In the genomic region with DNA sequence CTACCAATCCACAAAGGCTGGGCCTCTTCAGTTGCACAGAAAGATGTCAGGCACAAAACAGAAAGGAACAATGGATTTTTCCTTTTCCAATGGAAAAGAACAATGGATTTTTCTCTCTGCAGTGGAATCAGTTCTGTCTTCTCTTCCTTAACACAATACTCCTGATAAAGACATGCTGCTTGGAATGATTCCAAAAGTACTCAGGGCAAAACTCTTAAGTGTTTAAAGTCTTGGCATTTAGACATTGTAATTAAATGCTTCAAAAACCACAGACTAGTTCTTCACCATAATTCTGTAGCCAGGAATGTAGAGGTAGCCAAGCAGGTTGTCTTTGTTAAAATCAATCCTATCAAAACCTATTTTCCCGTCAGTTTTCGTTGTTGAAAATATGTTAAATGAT, we compare ENCODE assay signal across 10 cellular contexts. TPM values are rescaled to one million over a fixed set of nuclear protein-coding genes. Genes with fewer than 3 reads are reported as not detected.
DNase-seq lines count a peak whose midpoint lies in the region; ATAC-seq and TF ChIP-seq lines count a peak whose summit lies in the region.
"Had no signal": no experiment of that assay in that cellular context is flagged by ENCODE, and none has a peak within 500 bp of the region (broad histone marks: within the 10 kb centered on the region; RNA-seq: fewer than 3 reads in every experiment).

No MANE protein-coding gene starts in this region.

- H3K27me3 ChIP-seq in IMR-90 (ENCODE audit: control insufficient read depth, insufficient read depth, low read length) = no peaks in the 10 kb centered on the region

- 0 out of 2 replicates have a peak overlapping the region, but pooled peaks have one; percentile 22 for H2BK120ac ChIP-seq in IMR-90 (ENCODE audit: low read depth, low read length)

- no peak overlapping the region for H3K27ac Mint-ChIP-seq in activated T-helper 1 cell treated with anti-CD3 and anti-CD28 coated beads, Interleukin-12 subunit alpha, Interleukin-12 subunit beta, Interleukin-2, Interleukin-4 antibody, amounts not matched to agents 30 ng/mL and 10 ng/mL and 1 ng/mL, durations not matched to agents 14 hours and 24 hours and 36 hours

- H4K5ac ChIP-seq in IMR-90 (ENCODE audit: low read depth, low read length) = no peak overlapping the region

- peak overlapping the region; percentile 22; the same call in 1 of the 2 replicates for H3K4me2 ChIP-seq in IMR-90 (ENCODE audit: low read depth, low read length)

- in situ Hi-C loops in IMR-90 (cut with MboI; ENCODE audit: low sequenced_read_pairs) (no loop called here), astrocyte of the spinal cord (cut with HindIII; ENCODE audit: low sequenced_read_pairs) (no loop called here)

- no peaks in the 10 kb centered on the region for H3K9me3 Mint-ChIP-seq in activated T-helper 1 cell treated with anti-CD3 and anti-CD28 coated beads, Interleukin-12 subunit alpha, Interleukin-12 subunit beta, Interleukin-2, Interleukin-4 antibody, amounts not matched to agents 30 ng/mL and 10 ng/mL and 1 ng/mL, durations not matched to agents 14 hours and 24 hours and 36 hours

- peaks cover 18% of the 10 kb centered on the region for H3K36me3 Mint-ChIP-seq in activated T-helper 1 cell treated with anti-CD3 and anti-CD28 coated beads, Interleukin-12 subunit alpha, Interleukin-12 subunit beta, Interleukin-2, Interleukin-4 antibody, amounts not matched to agents 30 ng/mL and 10 ng/mL and 1 ng/mL, durations not matched to agents 14 hours and 24 hours and 36 hours (ENCODE audit: low read depth)

- H3K9me3 ChIP-seq in IMR-90 (ENCODE audit: control insufficient read depth, insufficient read depth, low read length) = no peaks in the 10 kb centered on the region

- peak overlapping the region; percentile 46; the same call in 1 of the 2 replicates for H3K14ac ChIP-seq in IMR-90 (replicated peaks; ENCODE audit: low read depth, low read length)

- 0 out of 2 replicates have a peak overlapping the region, but pooled peaks have one; percentile 46 for H3K23ac ChIP-seq in IMR-90 (ENCODE audit: low read depth, low read length)

- no peak overlapping the region for H4K91ac ChIP-seq in IMR-90 (ENCODE audit: insufficient read depth, low read depth, low read length)

- no peak overlapping the region; the same call in 1 of the 2 replicates for H3K9ac ChIP-seq in IMR-90 (ENCODE audit: low read depth, low read length)

- DNase-seq in AG09309 (ENCODE audit: low read depth) (peak; percentile 16), IMR-90 (peak; percentile 52), astrocyte of the spinal cord (ENCODE audit: low read depth, low spot score) (peak; percentile 60), kidney tubule cell (ENCODE audit: low spot score) (peak; percentile 64), HuH-7.5 (ENCODE audit: low spot score) (no peak), coronary artery (ENCODE audit: low spot score) (no peak)
- no peak for DNase-seq in activated T-helper 1 cell treated with anti-CD3 and anti-CD28 coated beads, Interleukin-12 subunit alpha, Interleukin-12 subunit beta, Interleukin-2, Interleukin-4 antibody, amounts not matched to agents 30 ng/mL and 10 ng/mL and 1 ng/mL, durations not matched to agents 14 hours and 24 hours and 36 hours (ENCODE audit: low spot score)
- DNase-seq: activated T-cell treated with anti-CD3 and anti-CD28 coated beads, Interleukin-2, amount 50 U/mL, for 48 hours; WERI-Rb-1 had no signal

- no peak overlapping the region for H3K56ac ChIP-seq in IMR-90 (ENCODE audit: extremely low read depth, insufficient read depth, low read length)

- intact Hi-C loops in IMR-90 (cut with micrococcal nuclease) = no loop called here
- intact Hi-C loops in activated T-helper 1 cell treated with anti-CD3 and anti-CD28 coated beads, Interleukin-12 subunit alpha, Interleukin-12 subunit beta, Interleukin-2, Interleukin-4 antibody, amounts not matched to agents 30 ng/mL and 10 ng/mL and 1 ng/mL, durations not matched to agents 14 hours and 24 hours and 36 hours (cut with micrococcal nuclease) = no loop called here

- H2BK20ac ChIP-seq in IMR-90 (ENCODE audit: low read depth, low read length) = no peak overlapping the region; the same call in 1 of the 2 replicates

- H3K27ac ChIP-seq in IMR-90 (ENCODE audit: insufficient read depth, low read length) = no peak overlapping the region
- no peak overlapping the region for H3K27ac ChIP-seq in coronary artery
- H3K27ac ChIP-seq: WERI-Rb-1 had no signal

- peaks cover 11% of the 10 kb centered on the region for H3K4me1 ChIP-seq in IMR-90 (ENCODE audit: control insufficient read depth, insufficient read depth, low read length)

- H4K8ac ChIP-seq in IMR-90 (ENCODE audit: low read depth in 2 of 2, low read length in 2 of 2) = 0 out of 4 replicates have a peak overlapping the region, but pooled peaks of 1 of the 2 experiments have one; percentile 49

- H2AK9ac ChIP-seq in IMR-90 (replicated peaks; ENCODE audit: low read depth, low read length, poor library complexity) = no peak overlapping the region

- no peak overlapping the region for H3K4ac ChIP-seq in IMR-90 (ENCODE audit: low read depth, low read length)

- peaks cover 41% of the 10 kb centered on the region for H3K4me1 Mint-ChIP-seq in activated T-helper 1 cell treated with anti-CD3 and anti-CD28 coated beads, Interleukin-12 subunit alpha, Interleukin-12 subunit beta, Interleukin-2, Interleukin-4 antibody, amounts not matched to agents 30 ng/mL and 10 ng/mL and 1 ng/mL, durations not matched to agents 14 hours and 24 hours and 36 hours (ENCODE audit: low read depth)

- no peaks in the 10 kb centered on the region for H4K20me1 ChIP-seq in IMR-90 (ENCODE audit: insufficient read depth, low read length)

- no CpG with 5 or more reads among the region's 2 CpGs for WGBS in IMR-90 (ENCODE audit: extremely low coverage in 2 of 2, insufficient read length in 1 of 2), 2 experiments

- H3K4me3 Mint-ChIP-seq in activated T-helper 1 cell treated with anti-CD3 and anti-CD28 coated beads, Interleukin-12 subunit alpha, Interleukin-12 subunit beta, Interleukin-2, Interleukin-4 antibody, amounts not matched to agents 30 ng/mL and 10 ng/mL and 1 ng/mL, durations not matched to agents 14 hours and 24 hours and 36 hours = no peak overlapping the region

- ATAC-seq in IMR-90 (ENCODE audit: low read depth) (no peak), HG02884 (IDR thresholded peaks at IDR 0.05; ENCODE audit: unreplicated experiment) (no peak)

- H2AK5ac ChIP-seq in IMR-90 (ENCODE audit: low read depth, low read length) = no peak overlapping the region

- no peaks in the 10 kb centered on the region for H3K27me3 Mint-ChIP-seq in activated T-helper 1 cell treated with anti-CD3 and anti-CD28 coated beads, Interleukin-12 subunit alpha, Interleukin-12 subunit beta, Interleukin-2, Interleukin-4 antibody, amounts not matched to agents 30 ng/mL and 10 ng/mL and 1 ng/mL, durations not matched to agents 14 hours and 24 hours and 36 hours (ENCODE audit: insufficient read depth)

- dilution Hi-C loops in IMR-90 (cut with HindIII; ENCODE audit: low sequenced_read_pairs, unreplicated experiment) = no loop called here

- 0 out of 2 replicates have a peak, but pooled peaks cover 2% of the 10 kb centered on the region for H3K36me3 ChIP-seq in IMR-90 (ENCODE audit: control insufficient read depth, insufficient read depth, low read length)

- POLR2A ChIA-PET in IMR-90 (lab: Charles Lee; ENCODE audit: unreplicated experiment) = no interaction called here

- TF ChIP-seq CTCF in AG09309 (IDR thresholded peaks at IDR 0.05; ENCODE audit: control insufficient read depth, insufficient read depth, low read depth, low read length, missing control alignments) = no peak
- TF ChIP-seq CTCF in IMR-90 (conservative IDR thresholded peaks at IDR 0.05; ENCODE audit: low read depth, low read length) = no peak
- TF ChIP-seq CTCF in astrocyte of the spinal cord (IDR thresholded peaks at IDR 0.05; ENCODE audit: low read depth, low read length) = no peak
- no peak for TF ChIP-seq CTCF in coronary artery (IDR thresholded peaks at IDR 0.05)

- H2AFZ ChIP-seq in IMR-90 (replicated peaks; ENCODE audit: low read length, poor library complexity) = no peak overlapping the region

- no peak overlapping the region for H2BK5ac ChIP-seq in IMR-90 (ENCODE audit: low read depth, low read length, poor library complexity, severe bottlenecking)

- TF ChIP-seq RAD21 in IMR-90 (IDR thresholded peaks at IDR 0.05; ENCODE audit: low read length) = no peak

- BruUV-seq in IMR-90 (replicated peaks; lab: Mats Ljungman, UMichigan) = no TSS peak

- no peaks in the 10 kb centered on the region for H3K9me1 ChIP-seq in IMR-90 (ENCODE audit: insufficient read depth, low read length)

- H3K18ac ChIP-seq in IMR-90 (ENCODE audit: low read depth, low read length) = no peak overlapping the region

- TF ChIP-seq POLR2A in IMR-90 (IDR thresholded peaks at IDR 0.05; ENCODE audit: low read depth, low read length) = no peak

- H3K79me1 ChIP-seq in IMR-90 (ENCODE audit: low read depth in 1 of 2, low read length in 2 of 2) = peaks cover 11 to 36% of the 10 kb centered on the region in 2 experiments

- H2BK15ac ChIP-seq in IMR-90 (ENCODE audit: low read depth, low read length) = no peak overlapping the region

- CTCF ChIA-PET in IMR-90 (lab: Yijun Ruan, JAX) = no interaction called here

- H3K4me3 ChIP-seq in AG09309 (ENCODE audit: control insufficient read depth, low read depth, low read length) (no peak overlapping the region), IMR-90 (ENCODE audit: insufficient read depth, low read depth, low read length) (no peak overlapping the region), astrocyte of the spinal cord (ENCODE audit: low read depth, low read length) (no peak overlapping the region), coronary artery (no peak overlapping the region)

RNA-seq across cellular contexts. Expression of gene FLACC1, which starts 46.8 kb away (rescaled TPM):
- 0.54 and 0.56 TPM in 2 replicates for total RNA-seq in IMR-90 (2012; rRNA removed)
- polyA plus RNA-seq in IMR-90 (2012; rRNA removed) = 0.11 and 0.32 TPM in 2 replicates
- not detected in 2 replicates for polyA plus RNA-seq in IMR-90 (2012; cell fraction: cytosol; rRNA removed)
- 0.03 and 1.1 TPM in 2 replicates for polyA plus RNA-seq in IMR-90 (2012; cell fraction: nucleus; rRNA removed; ENCODE audit: low replicate concordance)
- total RNA-seq in activated T-helper 1 cell treated with anti-CD3 and anti-CD28 coated beads, Interleukin-12 subunit alpha, Interleukin-12 subunit beta, Interleukin-2, Interleukin-4 antibody, amounts not matched to agents 30 ng/mL and 10 ng/mL and 1 ng/mL, durations not matched to agents 14 hours and 24 hours and 36 hours = 0.23 and 1.1 TPM in 2 replicates

RNA-seq across cellular contexts. Expression of gene TRAK2, which starts 47.4 kb away (rescaled TPM):
- total RNA-seq in IMR-90 (2012; rRNA removed) = 48.9 and 65.4 TPM in 2 replicates
- 10.7 and 13.1 TPM in 2 replicates for polyA plus RNA-seq in IMR-90 (2012; rRNA removed)
- polyA plus RNA-seq in IMR-90 (2012; cell fraction: cytosol; rRNA removed) = 4.0 and 4.2 TPM in 2 replicates
- 3.1 and 15.3 TPM in 2 replicates for polyA plus RNA-seq in IMR-90 (2012; cell fraction: nucleus; rRNA removed; ENCODE audit: low replicate concordance)
- 24.7 and 28.9 TPM in 2 replicates for total RNA-seq in activated T-helper 1 cell treated with anti-CD3 and anti-CD28 coated beads, Interleukin-12 subunit alpha, Interleukin-12 subunit beta, Interleukin-2, Interleukin-4 antibody, amounts not matched to agents 30 ng/mL and 10 ng/mL and 1 ng/mL, durations not matched to agents 14 hours and 24 hours and 36 hours

RNA-seq across cellular contexts. Expression of gene STRADB, which starts 47.6 kb away (rescaled TPM):
- total RNA-seq in IMR-90 (2012; rRNA removed) = 31.5 and 32.5 TPM in 2 replicates
- 11.4 and 14.9 TPM in 2 replicates for polyA plus RNA-seq in IMR-90 (2012; rRNA removed)
- 6.5 and 8.2 TPM in 2 replicates for polyA plus RNA-seq in IMR-90 (2012; cell fraction: cytosol; rRNA removed)
- 8.4 and 22.6 TPM in 2 replicates for polyA plus RNA-seq in IMR-90 (2012; cell fraction: nucleus; rRNA removed; ENCODE audit: low replicate concordance)
- 14.6 and 18.1 TPM in 2 replicates for total RNA-seq in activated T-helper 1 cell treated with anti-CD3 and anti-CD28 coated beads, Interleukin-12 subunit alpha, Interleukin-12 subunit beta, Interleukin-2, Interleukin-4 antibody, amounts not matched to agents 30 ng/mL and 10 ng/mL and 1 ng/mL, durations not matched to agents 14 hours and 24 hours and 36 hours

Comparison
In these comparisons a context has a peak if more than half of its experiments do, and no peak if none do; other contexts are left out.
1. DNase-seq: peak in AG09309 (single experiment), IMR-90 (single experiment), astrocyte of the spinal cord (single experiment) and kidney tubule cell (single experiment); none in HuH-7.5 (single experiment), activated T-helper 1 cell treated with anti-CD3 and anti-CD28 coated beads, Interleukin-12 subunit alpha, Interleukin-12 subunit beta, Interleukin-2, Interleukin-4 antibody, amounts not matched to agents 30 ng/mL and 10 ng/mL and 1 ng/mL, durations not matched to agents 14 hours and 24 hours and 36 hours (single experiment) and coronary artery (single experiment).